ENCODE assay signal across 12 cellular contexts in genomic region chr14:65224799-65225198, GRCh38.
DNase-seq lines count a peak whose midpoint lies in the region; ATAC-seq, FAIRE-seq and TF ChIP-seq lines count a peak whose summit lies in the region.
"Had no signal": no experiment of that assay in that cellular context is flagged by ENCODE, and none has a peak within 500 bp of the region (broad histone marks: within the 10 kb centered on the region; RNA-seq: fewer than 3 reads in every experiment).

No MANE protein-coding gene starts in this region.

- H3K4me2 ChIP-seq in BLaER1: peak overlapping the region; percentile 92

- no peaks in the 10 kb centered on the region for H3K9me3 Mint-ChIP-seq in activated CD8-positive, alpha-beta T cell treated with anti-CD3 and anti-CD28 coated beads for 36 hours

- no peak for ATAC-seq in activated CD8-positive, alpha-beta T cell treated with anti-CD3 and anti-CD28 coated beads for 36 hours
- ATAC-seq: HCT116 had no signal

- no peaks in the 10 kb centered on the region for H3K36me3 Mint-ChIP-seq in activated CD8-positive, alpha-beta T cell treated with anti-CD3 and anti-CD28 coated beads for 36 hours (ENCODE audit: low read depth)

- no peak overlapping the region for H3K4me3 ChIP-seq in BLaER1

- POLR2A ChIA-PET in activated CD8-positive, alpha-beta T cell treated with anti-CD3 and anti-CD28 coated beads for 36 hours (lab: Charles Lee): interaction anchor here (1.2 kb wide), 1 partner anchor 62 kb away, joined by 3 read pairs; no protein-coding TSS in a partner anchor
- POLR2A ChIA-PET in RWPE1 (lab: Yijun Ruan, JAX; ENCODE audit: low non-redundant PET): no interaction called here

- no peak for DNase-seq in GM18507 (ENCODE audit: extremely low spot score, insufficient read length, low read depth)
- no peak for DNase-seq in activated CD8-positive, alpha-beta T cell treated with anti-CD3 and anti-CD28 coated beads for 36 hours
- no peak for DNase-seq in GF-D8 (lab: John Stamatoyannopoulos, UW)
- DNase-seq in iPS-NIHi11 (ENCODE audit: low spot score): no peak
- no peak for DNase-seq in RWPE1 (ENCODE audit: low spot score)
- DNase-seq in middle frontal gyrus (ENCODE audit: extremely low spot score, low spot score): no peak
- DNase-seq: effector CD8-positive, alpha-beta T cell; Karpas-422 had no signal

- H3K27ac Mint-ChIP-seq in activated CD8-positive, alpha-beta T cell treated with anti-CD3 and anti-CD28 coated beads for 36 hours: peak overlapping the region; percentile 46

- CTCF ChIA-PET in activated CD8-positive, alpha-beta T cell treated with anti-CD3 and anti-CD28 coated beads for 36 hours (lab: Charles Lee): interaction anchor here (1.3 to 3.1 kb wide), 4 partner anchors 61 to 735 kb away, joined by 3 to 11 read pairs (median 4); no protein-coding TSS in a partner anchor
- CTCF ChIA-PET in RWPE1 (lab: Yijun Ruan, JAX): no interaction called here

- peaks cover 76% of the 10 kb centered on the region for H3K4me1 ChIP-seq in BLaER1

- H3K27me3 ChIP-seq in BLaER1: no peaks in the 10 kb centered on the region
- H3K27me3 ChIP-seq in layer of hippocampus (ENCODE audit: control insufficient read depth, insufficient read depth, low read length): no peaks in the 10 kb centered on the region

- peak; percentile 48 for FAIRE-seq in GM18507 (lab: Jason Lieb, UNC)
- FAIRE-seq: TTC549 had no signal

- H3K4me1 Mint-ChIP-seq in activated CD8-positive, alpha-beta T cell treated with anti-CD3 and anti-CD28 coated beads for 36 hours (ENCODE audit: low read depth): peaks cover 38% of the 10 kb centered on the region

- H3K9ac ChIP-seq in BLaER1: peak overlapping the region; percentile 60; the same call in 1 of the 2 replicates

- no peaks in the 10 kb centered on the region for H4K20me1 ChIP-seq in BLaER1

- TF ChIP-seq CTCF in activated CD8-positive, alpha-beta T cell treated with anti-CD3 and anti-CD28 coated beads for 36 hours (IDR thresholded peaks at IDR 0.05): no peak
- no peak for TF ChIP-seq CTCF in RWPE1 (conservative IDR thresholded peaks at IDR 0.05; ENCODE audit: low read depth)

- H3K4me3 Mint-ChIP-seq in activated CD8-positive, alpha-beta T cell treated with anti-CD3 and anti-CD28 coated beads for 36 hours: no peak overlapping the region

- no peaks in the 10 kb centered on the region for H3K27me3 Mint-ChIP-seq in activated CD8-positive, alpha-beta T cell treated with anti-CD3 and anti-CD28 coated beads for 36 hours

- H3K9me3 ChIP-seq in BLaER1: peaks cover 2% of the 10 kb centered on the region

- intact Hi-C loops in activated CD8-positive, alpha-beta T cell treated with anti-CD3 and anti-CD28 coated beads for 36 hours (cut with micrococcal nuclease): loop anchor here (5.0 kb wide), 1 partner anchor 183 kb away; no protein-coding TSS in a partner anchor

- H3K36me3 ChIP-seq in BLaER1: no peaks in the 10 kb centered on the region

- H3K27ac ChIP-seq in BLaER1 (peak overlapping the region; percentile 74), layer of hippocampus (ENCODE audit: low read depth, low read length) (peak overlapping the region; percentile 92), RWPE1 (no peak overlapping the region)
